17 cellular contexts compared by ENCODE assay signal in the genomic region with DNA sequence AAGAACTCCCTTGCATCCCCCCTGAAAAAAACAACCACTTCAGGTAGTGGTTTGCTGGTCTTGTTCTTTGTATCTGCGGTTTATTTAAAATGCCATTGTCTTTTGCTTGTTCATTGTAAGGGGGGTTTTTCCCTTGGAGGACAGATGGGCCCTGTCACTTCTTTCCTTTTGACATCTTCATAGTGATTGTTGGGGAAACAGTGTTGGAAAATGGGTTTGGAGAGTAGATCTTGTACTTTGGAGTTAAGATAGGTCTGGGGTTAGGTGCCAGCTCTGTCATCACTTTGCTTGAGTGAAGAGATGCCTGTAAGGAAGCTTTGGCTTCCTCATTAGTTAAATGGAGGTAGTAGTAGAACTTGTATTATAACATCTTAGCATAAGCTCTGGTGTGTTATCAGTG.
"Had no signal": no experiment of that assay in that cellular context is flagged by ENCODE, and none has a peak within 500 bp of the region (broad histone marks: within the 10 kb centered on the region; RNA-seq: fewer than 3 reads in every experiment).

No MANE protein-coding gene starts in this region.

- H3K4me1 ChIP-seq: testis, upper lobe of left lung had no signal

- H3K27me3 Mint-ChIP-seq: activated CD4-positive, alpha-beta T cell treated with anti-CD3 and anti-CD28 coated beads, Interleukin-2, amount 10 ng/mL, durations not matched to agents 7 days and 5 days; activated naive CD4-positive, alpha-beta T cell treated with anti-CD3 and anti-CD28 coated beads, Interleukin-2, amount 10 ng/mL, durations not matched to agents 7 days and 5 days; central memory CD8-positive, alpha-beta T cell; naive thymus-derived CD4-positive, alpha-beta T cell; T-cell had no signal

- H3K4me3 Mint-ChIP-seq: activated CD4-positive, alpha-beta T cell treated with anti-CD3 and anti-CD28 coated beads, Interleukin-2, amount 10 ng/mL, durations not matched to agents 7 days and 5 days; activated naive CD4-positive, alpha-beta T cell treated with anti-CD3 and anti-CD28 coated beads, Interleukin-2, amount 10 ng/mL, durations not matched to agents 7 days and 5 days; central memory CD8-positive, alpha-beta T cell; T-cell had no signal

- H3K9me3 ChIP-seq: stomach, testis, upper lobe of left lung had no signal

- FAIRE-seq: islet of Langerhans had no signal

- DNase-seq: activated CD4-positive, alpha-beta T cell treated with anti-CD3 and anti-CD28 coated beads, Interleukin-2, amount 10 ng/mL, durations not matched to agents 7 days and 5 days; activated naive CD4-positive, alpha-beta T cell treated with anti-CD3 and anti-CD28 coated beads, Interleukin-2, amount 10 ng/mL, durations not matched to agents 7 days and 5 days; amniotic stem cell; effector memory CD4-positive, alpha-beta T cell; left colon; naive thymus-derived CD4-positive, alpha-beta T cell; retina; stimulated activated CD4-positive, alpha-beta T cell treated with anti-CD3 and anti-CD28 coated beads, Interleukin-15, amount 100 ng/mL, for 24 hours; stimulated activated CD4-positive, alpha-beta T cell treated with anti-CD3 and anti-CD28 coated beads, Interleukin-4, amount 100 ng/mL, for 1 hour; stomach; T-cell; T-helper 9 cell; testis; upper lobe of left lung had no signal

- H3K27me3 ChIP-seq: gastroesophageal sphincter, stomach, testis, upper lobe of left lung had no signal

- H3K9me3 Mint-ChIP-seq: central memory CD8-positive, alpha-beta T cell; T-cell had no signal

- H3K4me3 ChIP-seq: gastroesophageal sphincter, stomach, testis, upper lobe of left lung had no signal

- H3K36me3 ChIP-seq: gastroesophageal sphincter, upper lobe of left lung had no signal

- H3K27ac Mint-ChIP-seq: activated CD4-positive, alpha-beta T cell treated with anti-CD3 and anti-CD28 coated beads, Interleukin-2, amount 10 ng/mL, durations not matched to agents 7 days and 5 days; activated naive CD4-positive, alpha-beta T cell treated with anti-CD3 and anti-CD28 coated beads, Interleukin-2, amount 10 ng/mL, durations not matched to agents 7 days and 5 days; T-cell had no signal

- ATAC-seq: gastroesophageal sphincter; left colon; naive thymus-derived CD4-positive, alpha-beta T cell; T-cell had no signal
